1 cellular context compared by ENCODE assay signal in the genomic region with DNA sequence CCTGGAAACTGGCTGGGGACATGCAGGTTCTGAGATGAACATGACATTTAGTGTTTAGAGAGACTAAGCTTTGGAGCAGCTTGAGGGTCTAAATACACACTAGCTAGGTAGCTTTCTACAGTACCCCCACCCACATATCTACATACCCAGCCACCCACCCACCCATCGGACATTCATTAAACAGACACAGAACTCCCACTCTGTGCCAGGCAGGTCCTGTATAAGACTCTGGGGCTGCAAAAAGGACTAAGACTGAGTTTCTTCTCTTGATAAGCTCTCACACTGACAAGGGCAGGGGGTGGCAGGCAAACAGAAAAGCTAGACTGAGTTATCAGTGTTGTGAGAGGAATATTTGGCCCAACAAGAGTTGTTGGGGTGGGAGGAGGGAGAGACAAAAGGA.
TF ChIP-seq lines count a peak whose summit lies in the region.

No MANE protein-coding gene starts in this region.

TF ChIP-seq in WTC11, 78 proteins besides CTCF, POLR2A, EP300 and RAD21 (continued from another document):
- TF ChIP-seq, protein P1, sequence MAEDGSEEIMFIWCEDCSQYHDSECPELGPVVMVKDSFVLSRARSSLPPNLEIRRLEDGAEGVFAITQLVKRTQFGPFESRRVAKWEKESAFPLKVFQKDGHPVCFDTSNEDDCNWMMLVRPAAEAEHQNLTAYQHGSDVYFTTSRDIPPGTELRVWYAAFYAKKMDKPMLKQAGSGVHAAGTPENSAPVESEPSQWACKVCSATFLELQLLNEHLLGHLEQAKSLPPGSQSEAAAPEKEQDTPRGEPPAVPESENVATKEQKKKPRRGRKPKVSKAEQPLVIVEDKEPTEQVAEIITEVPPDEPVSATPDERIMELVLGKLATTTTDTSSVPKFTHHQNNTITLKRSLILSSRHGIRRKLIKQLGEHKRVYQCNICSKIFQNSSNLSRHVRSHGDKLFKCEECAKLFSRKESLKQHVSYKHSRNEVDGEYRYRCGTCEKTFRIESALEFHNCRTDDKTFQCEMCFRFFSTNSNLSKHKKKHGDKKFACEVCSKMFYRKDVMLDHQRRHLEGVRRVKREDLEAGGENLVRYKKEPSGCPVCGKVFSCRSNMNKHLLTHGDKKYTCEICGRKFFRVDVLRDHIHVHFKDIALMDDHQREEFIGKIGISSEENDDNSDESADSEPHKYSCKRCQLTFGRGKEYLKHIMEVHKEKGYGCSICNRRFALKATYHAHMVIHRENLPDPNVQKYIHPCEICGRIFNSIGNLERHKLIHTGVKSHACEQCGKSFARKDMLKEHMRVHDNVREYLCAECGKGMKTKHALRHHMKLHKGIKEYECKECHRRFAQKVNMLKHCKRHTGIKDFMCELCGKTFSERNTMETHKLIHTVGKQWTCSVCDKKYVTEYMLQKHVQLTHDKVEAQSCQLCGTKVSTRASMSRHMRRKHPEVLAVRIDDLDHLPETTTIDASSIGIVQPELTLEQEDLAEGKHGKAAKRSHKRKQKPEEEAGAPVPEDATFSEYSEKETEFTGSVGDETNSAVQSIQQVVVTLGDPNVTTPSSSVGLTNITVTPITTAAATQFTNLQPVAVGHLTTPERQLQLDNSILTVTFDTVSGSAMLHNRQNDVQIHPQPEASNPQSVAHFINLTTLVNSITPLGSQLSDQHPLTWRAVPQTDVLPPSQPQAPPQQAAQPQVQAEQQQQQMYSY (CRISPR knock-in tag; IDR thresholded peaks at IDR 0.05): no peak
- TF ChIP-seq CREB1 (CRISPR knock-in tag; IDR thresholded peaks at IDR 0.05) (no peak), GRHL2 (CRISPR knock-in tag; IDR thresholded peaks at IDR 0.05; ENCODE audit: insufficient replicate concordance, severe bottlenecking) (no peak), RELA (CRISPR knock-in tag; IDR thresholded peaks at IDR 0.05; ENCODE audit: borderline replicate concordance) (no peak), HMGA2 (CRISPR knock-in tag; IDR thresholded peaks at IDR 0.05) (no peak), JUN (CRISPR knock-in tag; IDR thresholded peaks at IDR 0.05) (no peak), NFATC4 (CRISPR knock-in tag; IDR thresholded peaks at IDR 0.05) (no peak)
- TF ChIP-seq, protein P2, sequence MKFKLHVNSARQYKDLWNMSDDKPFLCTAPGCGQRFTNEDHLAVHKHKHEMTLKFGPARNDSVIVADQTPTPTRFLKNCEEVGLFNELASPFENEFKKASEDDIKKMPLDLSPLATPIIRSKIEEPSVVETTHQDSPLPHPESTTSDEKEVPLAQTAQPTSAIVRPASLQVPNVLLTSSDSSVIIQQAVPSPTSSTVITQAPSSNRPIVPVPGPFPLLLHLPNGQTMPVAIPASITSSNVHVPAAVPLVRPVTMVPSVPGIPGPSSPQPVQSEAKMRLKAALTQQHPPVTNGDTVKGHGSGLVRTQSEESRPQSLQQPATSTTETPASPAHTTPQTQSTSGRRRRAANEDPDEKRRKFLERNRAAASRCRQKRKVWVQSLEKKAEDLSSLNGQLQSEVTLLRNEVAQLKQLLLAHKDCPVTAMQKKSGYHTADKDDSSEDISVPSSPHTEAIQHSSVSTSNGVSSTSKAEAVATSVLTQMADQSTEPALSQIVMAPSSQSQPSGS (CRISPR knock-in tag; IDR thresholded peaks at IDR 0.05; ENCODE audit: borderline replicate concordance, low read depth): no peak
- TF ChIP-seq, protein P3, sequence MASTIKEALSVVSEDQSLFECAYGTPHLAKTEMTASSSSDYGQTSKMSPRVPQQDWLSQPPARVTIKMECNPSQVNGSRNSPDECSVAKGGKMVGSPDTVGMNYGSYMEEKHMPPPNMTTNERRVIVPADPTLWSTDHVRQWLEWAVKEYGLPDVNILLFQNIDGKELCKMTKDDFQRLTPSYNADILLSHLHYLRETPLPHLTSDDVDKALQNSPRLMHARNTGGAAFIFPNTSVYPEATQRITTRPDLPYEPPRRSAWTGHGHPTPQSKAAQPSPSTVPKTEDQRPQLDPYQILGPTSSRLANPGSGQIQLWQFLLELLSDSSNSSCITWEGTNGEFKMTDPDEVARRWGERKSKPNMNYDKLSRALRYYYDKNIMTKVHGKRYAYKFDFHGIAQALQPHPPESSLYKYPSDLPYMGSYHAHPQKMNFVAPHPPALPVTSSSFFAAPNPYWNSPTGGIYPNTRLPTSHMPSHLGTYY (CRISPR knock-in tag; IDR thresholded peaks at IDR 0.05): no peak
- TF ChIP-seq, protein P4, sequence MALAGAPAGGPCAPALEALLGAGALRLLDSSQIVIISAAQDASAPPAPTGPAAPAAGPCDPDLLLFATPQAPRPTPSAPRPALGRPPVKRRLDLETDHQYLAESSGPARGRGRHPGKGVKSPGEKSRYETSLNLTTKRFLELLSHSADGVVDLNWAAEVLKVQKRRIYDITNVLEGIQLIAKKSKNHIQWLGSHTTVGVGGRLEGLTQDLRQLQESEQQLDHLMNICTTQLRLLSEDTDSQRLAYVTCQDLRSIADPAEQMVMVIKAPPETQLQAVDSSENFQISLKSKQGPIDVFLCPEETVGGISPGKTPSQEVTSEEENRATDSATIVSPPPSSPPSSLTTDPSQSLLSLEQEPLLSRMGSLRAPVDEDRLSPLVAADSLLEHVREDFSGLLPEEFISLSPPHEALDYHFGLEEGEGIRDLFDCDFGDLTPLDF (CRISPR knock-in tag; IDR thresholded peaks at IDR 0.05): no peak
- TF ChIP-seq, protein P5, sequence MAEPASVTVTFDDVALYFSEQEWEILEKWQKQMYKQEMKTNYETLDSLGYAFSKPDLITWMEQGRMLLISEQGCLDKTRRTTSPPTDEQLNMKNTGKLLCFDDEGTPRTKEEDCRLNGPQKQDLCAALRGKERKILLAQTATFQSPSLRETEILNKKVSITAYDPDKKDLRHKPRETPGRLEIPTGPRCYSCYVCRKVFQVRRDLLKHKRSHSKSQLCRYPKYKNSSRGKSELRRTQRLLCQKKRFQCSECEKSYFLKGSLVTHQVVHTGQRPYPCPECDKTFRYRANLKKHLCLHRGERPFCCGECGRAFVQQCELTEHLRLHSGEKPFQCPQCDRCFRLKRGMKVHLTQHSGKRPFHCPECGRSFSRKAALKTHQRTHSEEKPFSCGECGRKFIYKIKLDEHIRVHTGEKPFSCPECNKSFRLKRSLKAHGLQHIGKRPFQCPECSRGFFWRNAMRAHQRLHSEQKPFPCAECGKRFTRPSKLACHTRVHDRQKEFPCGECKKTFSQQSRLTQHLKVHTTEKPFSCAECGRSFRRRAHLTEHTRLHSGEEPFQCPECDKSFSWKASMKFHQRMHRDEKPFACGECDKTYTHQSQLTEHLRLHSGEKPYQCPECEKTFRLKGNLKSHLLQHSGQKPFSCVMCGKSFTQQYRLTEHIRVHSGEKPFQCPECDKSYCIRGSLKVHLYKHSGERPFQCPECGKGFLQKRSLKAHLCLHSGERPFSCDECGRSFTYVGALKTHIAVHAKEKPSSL (CRISPR knock-in tag; conservative IDR thresholded peaks at IDR 0.05): no peak
